Comparison of ENCODE assay signal across 17 cellular contexts in the genomic region with DNA sequence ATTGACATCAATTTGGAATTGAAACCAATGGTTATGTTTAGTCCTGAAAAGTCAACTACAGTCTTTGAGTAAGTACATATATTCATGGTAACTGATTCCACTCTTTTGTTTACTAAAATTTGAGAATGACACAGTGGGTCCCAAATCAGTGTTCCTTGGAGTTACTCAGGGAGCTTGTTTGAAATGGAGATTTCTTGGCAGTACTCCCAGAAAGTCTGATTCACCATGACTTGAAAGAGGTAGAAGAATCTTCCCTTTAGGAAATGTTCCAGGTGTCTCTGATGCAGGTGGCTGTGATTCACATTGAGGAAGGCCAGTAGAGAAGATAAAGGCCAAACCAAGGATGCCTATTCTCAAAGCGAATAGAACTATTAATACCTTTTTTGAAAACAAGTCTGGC.
A peak's percentile ranks its signal among the peaks of the same experiment; 100 is the strongest.
DNase-seq lines count a peak whose midpoint lies in the region; ATAC-seq and TF ChIP-seq lines count a peak whose summit lies in the region.
"Had no signal": no experiment of that assay in that cellular context is flagged by ENCODE, and none has a peak within 500 bp of the region (broad histone marks: within the 10 kb centered on the region; RNA-seq: fewer than 3 reads in every experiment).

No MANE protein-coding gene starts in this region.

- no peak for TF ChIP-seq POLR2A in adrenal gland (IDR thresholded peaks at IDR 0.05)
- TF ChIP-seq POLR2A in ovary (IDR thresholded peaks at IDR 0.05): no peak
- TF ChIP-seq POLR2A in heart left ventricle (IDR thresholded peaks at IDR 0.05): no peak

- 46 to 55% (median 51%) methylated on average over 1 of the region's 1 CpG for WGBS in adrenal gland, 4 donors
- 46 to 83% (median 47%) methylated on average over 1 of the region's 1 CpG for WGBS in ovary, 3 donors
- 78 to 95% (median 85%) methylated on average over 1 of the region's 1 CpG for WGBS in heart left ventricle, 4 donors

- no peaks in the 10 kb centered on the region for H3K9me3 ChIP-seq in adrenal gland (replicated peaks in 1 of 3)
- no peaks in the 10 kb centered on the region for H3K9me3 ChIP-seq in ovary
- H3K9me3 ChIP-seq in heart left ventricle: no peaks in the 10 kb centered on the region
- H3K9me3 ChIP-seq: heart right ventricle, vagina had no signal

- H3K4me1 ChIP-seq in adrenal gland (replicated peaks in 1 of 2) (no peaks in the 10 kb centered on the region), ovary (ENCODE audit: insufficient read depth) (no peaks in the 10 kb centered on the region), heart left ventricle (no peaks in the 10 kb centered on the region)
- H3K4me1 ChIP-seq: heart right ventricle, vagina had no signal

- TF ChIP-seq EP300 in ovary (IDR thresholded peaks at IDR 0.05): no peak

- H3K27me3 ChIP-seq in adrenal gland: no peaks in the 10 kb centered on the region
- no peaks in the 10 kb centered on the region for H3K27me3 ChIP-seq in ovary
- no peaks in the 10 kb centered on the region for H3K27me3 ChIP-seq in heart left ventricle
- H3K27me3 ChIP-seq: heart right ventricle, vagina had no signal

- intact Hi-C loops in adrenal gland (cut with DNase I) (no loop called here), ovary (cut with DNase I) (no loop called here), heart left ventricle (cut with DNase I) (no loop called here)

- TF ChIP-seq CTCF in adrenal gland (IDR thresholded peaks at IDR 0.05) (no peak), ovary (IDR thresholded peaks at IDR 0.05) (no peak), heart left ventricle (IDR thresholded peaks at IDR 0.05) (no peak)

- H3K4me3 ChIP-seq in adrenal gland (no peak overlapping the region), ovary (no peak overlapping the region), heart left ventricle (no peak overlapping the region)
- H3K4me3 ChIP-seq: heart right ventricle, vagina had no signal

- H3K36me3 ChIP-seq in adrenal gland (replicated peaks in 1 of 2) (no peaks in the 10 kb centered on the region), ovary (no peaks in the 10 kb centered on the region), heart left ventricle (no peaks in the 10 kb centered on the region)
- H3K36me3 ChIP-seq: heart right ventricle, vagina had no signal

- no peak for ATAC-seq in heart left ventricle
- ATAC-seq in activated CD4-positive, CD25-positive, alpha-beta regulatory T cell treated with anti-CD3 and anti-CD28 coated beads, Interleukin-2, amount 50 U/mL, for 24 hours: no peak
- ATAC-seq: heart right ventricle; stimulated activated naive CD8-positive, alpha-beta T cell treated with anti-CD3 and anti-CD28 coated beads, Interleukin-15, amount 100 ng/mL, for 72 hours had no signal

- in situ Hi-C loops in Caki2 (cut with HindIII; ENCODE audit: low pct_unique_long_range_greater_than_20kb, low sequenced_read_pairs): no loop called here

- DNase-seq in Caki2 (ENCODE audit: low read depth) (peak; percentile 31), NCI-H1105 (lab: John Stamatoyannopoulos, UW) (peak; percentile 4), adrenal gland (peak in 4 of 7 donors; percentile 24 to 64 (median 42)), iPS-NIHi11 (ENCODE audit: low spot score) (peak; percentile 6), ovary (no peak), heart left ventricle (no peak)
- no peak for DNase-seq in activated CD8-positive, alpha-beta memory T cell treated with anti-CD3 and anti-CD28 coated beads, Interleukin-2, amount 50 U/mL, for 48 hours
- DNase-seq: activated B cell treated with CpG ODN at 0.5 μM for 24 hours; activated naive CD4-positive, alpha-beta T cell treated with Interleukin-2 at 50 U/mL for 16 hours; endodermal cell; heart right ventricle; MM.1S; NCI-H2107; small intestine; stimulated activated naive CD8-positive, alpha-beta T cell treated with anti-CD3 and anti-CD28 coated beads, Interleukin-15, amount 100 ng/mL, for 72 hours had no signal

- H3K27ac ChIP-seq in adrenal gland: peak overlapping the region in 1 of 5 donors; percentile 17
- no peak overlapping the region for H3K27ac ChIP-seq in ovary
- no peak overlapping the region for H3K27ac ChIP-seq in heart left ventricle
- H3K27ac ChIP-seq: heart right ventricle, vagina had no signal

Comparison
In these comparisons a context has a peak if more than half of its experiments do, and no peak if none do; other contexts are left out.
1. DNase-seq: peak in Caki2 (single experiment), NCI-H1105 (single experiment), adrenal gland (4 of 7) and iPS-NIHi11 (single experiment); none in ovary (0 of 5), heart left ventricle (0 of 5) and activated CD8-positive, alpha-beta memory T cell treated with anti-CD3 and anti-CD28 coated beads, Interleukin-2, amount 50 U/mL, for 48 hours (single experiment).